In genomic region chr14:103594265-103594664, GRCh38 we compare ENCODE assay signal across 9 cellular contexts. TPM values are rescaled to one million over a fixed set of nuclear protein-coding genes. Genes with fewer than 3 reads are reported as not detected.
DNase-seq lines count a peak whose midpoint lies in the region; TF ChIP-seq lines count a peak whose summit lies in the region.
"Had no signal": no experiment of that assay in that cellular context is flagged by ENCODE, and none has a peak within 500 bp of the region (broad histone marks: within the 10 kb centered on the region; RNA-seq: fewer than 3 reads in every experiment).

No MANE protein-coding gene starts in this region.

- peak; percentile 43 to 50 for DNase-seq in NCI-H187 (lab: John Stamatoyannopoulos, UW)
- no peak for DNase-seq in NCI-H187 treated with DMSO at 0.1 percent for 48 hours (lab: John Stamatoyannopoulos, UW)
- peak; percentile 53 for DNase-seq in iPS-NIHi11 (ENCODE audit: low spot score)
- DNase-seq in testis = peak; percentile 84
- no peak for DNase-seq in SIG-M5 (lab: John Stamatoyannopoulos, UW)
- DNase-seq in activated naive CD4-positive, alpha-beta T cell treated with Interleukin-2 at 50 U/mL for 16 hours = no peak
- DNase-seq in HEK293T (ENCODE audit: extremely low spot score) = no peak

- CTCF ChIA-PET in HEK293T (lab: Yijun Ruan, JAX) = no interaction called here

- no peaks in the 10 kb centered on the region for H3K27me3 ChIP-seq in testis
- H3K27me3 ChIP-seq: uterus had no signal

- H3K4me1 ChIP-seq in testis = peaks cover 12% of the 10 kb centered on the region
- H3K4me1 ChIP-seq: uterus had no signal

- no peak for TF ChIP-seq POLR2A in testis (IDR thresholded peaks at IDR 0.05)

- H3K27ac ChIP-seq in angular gyrus (ENCODE audit: low read depth, low read length) (peak overlapping the region; percentile 98), testis (peak overlapping the region; percentile 70 to 75)

- H3K36me3 ChIP-seq in testis (ENCODE audit: low read depth, missing control alignments) = no peaks in the 10 kb centered on the region
- H3K36me3 ChIP-seq: uterus had no signal

- no peaks in the 10 kb centered on the region for H3K9me3 ChIP-seq in testis
- H3K9me3 ChIP-seq: uterus had no signal

- no peak overlapping the region for H3K4me3 ChIP-seq in testis
- H3K4me3 ChIP-seq: uterus had no signal

- POLR2A ChIA-PET in HEK293T (lab: Yijun Ruan, JAX) = no interaction called here

- TF ChIP-seq CTCF in testis (IDR thresholded peaks at IDR 0.05) = no peak

- intact Hi-C loops in testis (cut with DNase I; ENCODE audit: low total_unique reads) = no loop called here

- WGBS in testis, 2 donors = 31 to 50% methylated on average over 9 to 11 of the region's 11 CpGs

TF ChIP-seq in HEK293T, 16 proteins besides CTCF, POLR2A, EP300 and RAD21:
- TF ChIP-seq SP1 (IDR thresholded peaks at IDR 0.05) (no peak), CTBP1 (IDR thresholded peaks at IDR 0.05; ENCODE audit: borderline replicate concordance) (no peak), FOXM1 (IDR thresholded peaks at IDR 0.05; ENCODE audit: borderline replicate concordance) (no peak), LEF1 (IDR thresholded peaks at IDR 0.05; ENCODE audit: borderline replicate concordance) (no peak), L3MBTL2 (conservative IDR thresholded peaks at IDR 0.05) (no peak), HDGF (IDR thresholded peaks at IDR 0.05; ENCODE audit: borderline replicate concordance) (no peak), ZNF384 (IDR thresholded peaks at IDR 0.05) (no peak), BHLHE40 (IDR thresholded peaks at IDR 0.05; ENCODE audit: borderline replicate concordance) (no peak), FOXK2 (IDR thresholded peaks at IDR 0.05) (no peak), TARDBP (IDR thresholded peaks at IDR 0.05) (no peak), ELF4 (IDR thresholded peaks at IDR 0.05) (no peak)

RNA-seq across cellular contexts. Expression of gene COA8, which starts 31.5 kb away (rescaled TPM):
- total RNA-seq in testis = 10 to 100 TPM; 28.9 to 68.7 TPM
- polyA plus RNA-seq in testis (ENCODE audit: insufficient read depth, low read depth, low replicate concordance) = 152 TPM

RNA-seq across cellular contexts. Expression of gene BAG5, which starts 31.8 kb away (rescaled TPM):
- total RNA-seq in testis = 100 to 1,000 TPM in 1 of 2 donors, 10 to 100 TPM in 1; 63.4 to 124 TPM
- polyA plus RNA-seq in testis (ENCODE audit: insufficient read depth, low read depth, low replicate concordance) = 202 TPM

RNA-seq across cellular contexts. Expression of gene KLC1, which starts 34.7 kb away (rescaled TPM):
- total RNA-seq in testis = 100 to 1,000 TPM; 379 to 473 TPM
- polyA plus RNA-seq in testis (ENCODE audit: insufficient read depth, low read depth, low replicate concordance) = 92.9 TPM

Comparison
In these comparisons a context has a peak if more than half of its experiments do, and no peak if none do; other contexts are left out.
1. DNase-seq: peak in NCI-H187 (2 of 2), iPS-NIHi11 (single experiment) and testis (single experiment); none in NCI-H187 treated with DMSO at 0.1 percent for 48 hours (single experiment), SIG-M5 (single experiment), activated naive CD4-positive, alpha-beta T cell treated with Interleukin-2 at 50 U/mL for 16 hours (single experiment) and HEK293T (single experiment).